8 cellular contexts compared by ENCODE assay signal in genomic region chr15:99105516-99106341, GRCh38. TPM values are rescaled to one million over a fixed set of nuclear protein-coding genes. Genes with fewer than 3 reads are reported as not detected.
DNase-seq lines count a peak whose midpoint lies in the region; ATAC-seq and TF ChIP-seq lines count a peak whose summit lies in the region.

No MANE protein-coding gene starts in this region.

- DNase-seq in AG20443 (ENCODE audit: low spot score) = peak; percentile 64
- no peak for DNase-seq in RWPE2 (ENCODE audit: low spot score)
- peak in 46 of 61 donors; percentile 13 to 71 (median 42) for DNase-seq in caudate nucleus (lab: John Stamatoyannopoulos, UW)
- DNase-seq in left colon = peak in 1 of 2 donors; percentile 61
- DNase-seq in stimulated activated CD4-positive, alpha-beta T cell treated with anti-CD3 and anti-CD28 coated beads, Interleukin-1b, Interleukin-23, amount 100 ng/mL, for 48 hours = peak; percentile 45
- no peak for DNase-seq in Karpas-422

- H3K36me3 ChIP-seq in RWPE2 (ENCODE audit: low read depth) (no peaks in the 10 kb centered on the region), Karpas-422 (ENCODE audit: insufficient read depth, low read length) (no peaks in the 10 kb centered on the region)

- H3K4me3 ChIP-seq in RWPE2 (ENCODE audit: severe bottlenecking) (peak overlapping the region; percentile 45), Karpas-422 (ENCODE audit: low read length) (no peak overlapping the region)

- no peaks in the 10 kb centered on the region for H3K9me3 ChIP-seq in RWPE2 (ENCODE audit: severe bottlenecking)
- H3K9me3 ChIP-seq in Karpas-422 (ENCODE audit: low read length) = no peaks in the 10 kb centered on the region

- no peak overlapping the region for H3K4me2 ChIP-seq in Karpas-422 (ENCODE audit: low read depth, low read length, poor library complexity, severe bottlenecking)

- H3K9ac ChIP-seq in Karpas-422 (ENCODE audit: low read length) = no peak overlapping the region

- H2AFZ ChIP-seq in Karpas-422 (ENCODE audit: low read length) = no peak overlapping the region

- TF ChIP-seq CTCF in RWPE2 (IDR thresholded peaks at IDR 0.05; ENCODE audit: poor library complexity, severe bottlenecking) = no peak

- H3K9me2 ChIP-seq in Karpas-422 (replicated peaks; ENCODE audit: insufficient read depth, low read length) = no peaks in the 10 kb centered on the region

- ATAC-seq in GM19023 (IDR thresholded peaks at IDR 0.05; ENCODE audit: unreplicated experiment) (peak; percentile 25), HG03159 (IDR thresholded peaks at IDR 0.05; ENCODE audit: unreplicated experiment) (peak; percentile 41), RWPE2 (ENCODE audit: low read depth) (peak; percentile 49), left colon (peak; percentile 59)

- no peaks in the 10 kb centered on the region for H4K20me1 ChIP-seq in Karpas-422 (ENCODE audit: insufficient read depth, low read depth, low read length)

- no peaks in the 10 kb centered on the region for H3K79me2 ChIP-seq in Karpas-422 (ENCODE audit: low read length)

- H3K27ac ChIP-seq in RWPE2 (ENCODE audit: poor library complexity, severe bottlenecking) = no peak overlapping the region
- H3K27ac ChIP-seq in caudate nucleus (ENCODE audit: low read depth, low read length) = peak overlapping the region; percentile 39
- no peak overlapping the region for H3K27ac ChIP-seq in Karpas-422 (ENCODE audit: low read length)

- no peaks in the 10 kb centered on the region for H3K4me1 ChIP-seq in RWPE2 (ENCODE audit: insufficient read depth, poor library complexity, severe bottlenecking)
- no peaks in the 10 kb centered on the region; the same call in 1 of the 2 replicates for H3K4me1 ChIP-seq in Karpas-422 (ENCODE audit: low read length)

- intact Hi-C loops in left colon (cut with DNase I, micrococcal nuclease) = loop anchor here (5.0 to 10.0 kb wide), 2 partner anchors 59 to 102 kb away; no protein-coding TSS in a partner anchor

- H3K27me3 ChIP-seq in RWPE2 (ENCODE audit: insufficient read depth, poor library complexity, severe bottlenecking) (no peaks in the 10 kb centered on the region), Karpas-422 (ENCODE audit: low read length) (no peaks in the 10 kb centered on the region)

RNA-seq across cellular contexts. Expression of gene SYNM, which starts 0.8 kb away (rescaled TPM):
- 10 to 100 TPM in 1 of 2 donors, 1 to 10 TPM in 1; 5.2 to 96.5 TPM for total RNA-seq in left colon
- total RNA-seq in Karpas-422 (2014; rRNA removed; shearing (Covaris generic); ENCODE audit: low replicate concordance) = not detected in 2 replicates

Comparison
In these comparisons a context has a peak if more than half of its experiments do, and no peak if none do; other contexts are left out.
1. DNase-seq: peak in AG20443 (single experiment), caudate nucleus (46 of 61) and stimulated activated CD4-positive, alpha-beta T cell treated with anti-CD3 and anti-CD28 coated beads, Interleukin-1b, Interleukin-23, amount 100 ng/mL, for 48 hours (single experiment); none in RWPE2 (single experiment) and Karpas-422 (single experiment).
2. Peak in every context shown above with its lines, with median percentiles within 50 percentile points of each other: ATAC-seq.